In genomic region chr17:81404557-81405165, GRCh38 we compare ENCODE assay signal across 1 cellular context.
A peak's percentile ranks its signal among the peaks of the same experiment; 100 is the strongest.
TF ChIP-seq lines count a peak whose summit lies in the region.

No MANE protein-coding gene starts in this region.

TF ChIP-seq in HEK293, 187 proteins besides CTCF, POLR2A, EP300 and RAD21 (continued from another document and continues in another):
- no peak for TF ChIP-seq ZNF26 (tag by site-specific recombination; IDR thresholded peaks at IDR 0.05)
- TF ChIP-seq FEZF1 (tag by site-specific recombination; IDR thresholded peaks at IDR 0.05) = peak; percentile 21; the same call in 1 of the 2 replicates
- TF ChIP-seq ZNF843 (tag by site-specific recombination; IDR thresholded peaks at IDR 0.05) = no peak
- no peak for TF ChIP-seq ZNF274 (IDR thresholded peaks at IDR 0.05; ENCODE audit: low read length)
- TF ChIP-seq ZNF274 (tag by site-specific recombination; IDR thresholded peaks at IDR 0.05; ENCODE audit: borderline replicate concordance) = no peak
- TF ChIP-seq REST (tag by site-specific recombination; IDR thresholded peaks at IDR 0.05) = no peak
- TF ChIP-seq ZNF623 (tag by site-specific recombination; IDR thresholded peaks at IDR 0.05) = no peak
- no peak for TF ChIP-seq ZNF148 (tag by site-specific recombination; IDR thresholded peaks at IDR 0.05; ENCODE audit: borderline replicate concordance)
- no peak for TF ChIP-seq ZNF580 (tag by site-specific recombination; IDR thresholded peaks at IDR 0.05)
- TF ChIP-seq SETDB1 (IDR thresholded peaks at IDR 0.05; ENCODE audit: insufficient read length, low read length) = peak; percentile 72
- TF ChIP-seq ZNF16 (tag by site-specific recombination; IDR thresholded peaks at IDR 0.05; ENCODE audit: low read depth) = no peak
- peak; percentile 46; the same call in 1 of the 2 replicates for TF ChIP-seq IKZF3 (tag by site-specific recombination; IDR thresholded peaks at IDR 0.05)
- peak; percentile 1; the same call in 1 of the 2 replicates for TF ChIP-seq ZBTB20 (tag by site-specific recombination; IDR thresholded peaks at IDR 0.05)
- no peak for TF ChIP-seq KLF8 (tag by site-specific recombination; IDR thresholded peaks at IDR 0.05)
- no peak for TF ChIP-seq ZNF324 (tag by site-specific recombination; IDR thresholded peaks at IDR 0.05)
- TF ChIP-seq KLF7 (tag by site-specific recombination; IDR thresholded peaks at IDR 0.05; ENCODE audit: borderline replicate concordance) = no peak
- peak; percentile 97 for TF ChIP-seq MYNN (tag by site-specific recombination; IDR thresholded peaks at IDR 0.05; ENCODE audit: borderline replicate concordance)
- TF ChIP-seq SCRT1 (tag by site-specific recombination; IDR thresholded peaks at IDR 0.05; ENCODE audit: borderline replicate concordance) = 0 out of 2 replicates have a peak, but pooled peaks have one; percentile 8
- no peak for TF ChIP-seq ZNF488 (tag by site-specific recombination; IDR thresholded peaks at IDR 0.05)
- TF ChIP-seq ZBTB26 (tag by site-specific recombination; optimal IDR thresholded peaks at IDR 0.05) = no peak
- TF ChIP-seq ZNF138 (tag by site-specific recombination; IDR thresholded peaks at IDR 0.05; ENCODE audit: borderline replicate concordance) = no peak
- 0 out of 2 replicates have a peak, but pooled peaks have one; percentile 17 for TF ChIP-seq ZNF394 (tag by site-specific recombination; IDR thresholded peaks at IDR 0.05; ENCODE audit: borderline replicate concordance)
- TF ChIP-seq PRDM2 (tag by site-specific recombination; IDR thresholded peaks at IDR 0.05; ENCODE audit: borderline replicate concordance) = no peak
- no peak for TF ChIP-seq ZNF23 (tag by site-specific recombination; IDR thresholded peaks at IDR 0.05; ENCODE audit: borderline replicate concordance)
- TF ChIP-seq YY2 (tag by site-specific recombination; IDR thresholded peaks at IDR 0.05) = no peak
- TF ChIP-seq GLI4 (tag by site-specific recombination; IDR thresholded peaks at IDR 0.05) = no peak
- TF ChIP-seq ZNF2 (tag by site-specific recombination; IDR thresholded peaks at IDR 0.05) = no peak
- no peak for TF ChIP-seq ZNF37A (tag by site-specific recombination; IDR thresholded peaks at IDR 0.05)
- TF ChIP-seq SP2 (tag by site-specific recombination; IDR thresholded peaks at IDR 0.05) = peak; percentile 31
- TF ChIP-seq KLF9 (tag by site-specific recombination; IDR thresholded peaks at IDR 0.05; ENCODE audit: low read depth) = no peak
- TF ChIP-seq ZBTB48 (tag by site-specific recombination; IDR thresholded peaks at IDR 0.05) = no peak
- 0 out of 2 replicates have a peak, but pooled peaks have one; percentile 26 for TF ChIP-seq ZNF561 (tag by site-specific recombination; IDR thresholded peaks at IDR 0.05; ENCODE audit: borderline replicate concordance)
- TF ChIP-seq ZBTB6 (tag by site-specific recombination; IDR thresholded peaks at IDR 0.05) = no peak
- peak; percentile 18; the same call in 1 of the 2 replicates for TF ChIP-seq ZEB2 (tag by site-specific recombination; IDR thresholded peaks at IDR 0.05)
- no peak for TF ChIP-seq ZNF391 (tag by site-specific recombination; IDR thresholded peaks at IDR 0.05; ENCODE audit: borderline replicate concordance, low read depth)
- TF ChIP-seq ZNF664 (tag by site-specific recombination; IDR thresholded peaks at IDR 0.05) = no peak
- TF ChIP-seq PRDM10 (tag by site-specific recombination; IDR thresholded peaks at IDR 0.05) = peak; percentile 38; the same call in 1 of the 2 replicates
